ENCODE assay signal across 36 cellular contexts in genomic region chr11:40537734-40538133, GRCh38.
"Had no signal": no experiment of that assay in that cellular context is flagged by ENCODE, and none has a peak within 500 bp of the region (broad histone marks: within the 10 kb centered on the region; RNA-seq: fewer than 3 reads in every experiment).

No MANE protein-coding gene starts in this region.

- H3K4me1 Mint-ChIP-seq: activated CD4-positive, alpha-beta memory T cell treated with anti-CD3 and anti-CD28 coated beads, Interleukin-2, amount 10 ng/mL, durations not matched to agents 7 days and 5 days; activated CD4-positive, alpha-beta T cell treated with anti-CD3 and anti-CD28 coated beads for 36 hours; activated CD4-positive, alpha-beta T cell treated with anti-CD3 and anti-CD28 coated beads, Interleukin-2, amount 10 ng/mL, durations not matched to agents 7 days and 5 days; activated CD8-positive, alpha-beta memory T cell treated with anti-CD3 and anti-CD28 coated beads, Interleukin-2, amount 10 ng/mL, durations not matched to agents 7 days and 5 days; activated naive CD4-positive, alpha-beta T cell treated with anti-CD3 and anti-CD28 coated beads, Interleukin-2, amount 10 ng/mL, durations not matched to agents 7 days and 5 days; activated naive CD4-positive, alpha-beta T cell treated with anti-CD3 and anti-CD28 coated beads, Interleukin-2, amount 50 U/mL, for 24 hours; activated naive CD8-positive, alpha-beta T cell treated with anti-CD3 and anti-CD28 coated beads, Interleukin-2, amount 10 ng/mL, durations not matched to agents 7 days and 5 days; activated naive CD8-positive, alpha-beta T cell treated with anti-CD3 and anti-CD28 coated beads, Interleukin-2, amount 50 U/mL, for 24 hours; central memory CD8-positive, alpha-beta T cell; T-cell had no signal

- H3K27ac Mint-ChIP-seq: activated CD4-positive, alpha-beta memory T cell treated with anti-CD3 and anti-CD28 coated beads, Interleukin-2, amount 10 ng/mL, durations not matched to agents 7 days and 5 days; activated CD4-positive, alpha-beta T cell treated with anti-CD3 and anti-CD28 coated beads for 36 hours; activated CD4-positive, alpha-beta T cell treated with anti-CD3 and anti-CD28 coated beads, Interleukin-2, amount 10 ng/mL, durations not matched to agents 7 days and 5 days; activated CD8-positive, alpha-beta memory T cell treated with anti-CD3 and anti-CD28 coated beads, Interleukin-2, amount 10 ng/mL, durations not matched to agents 7 days and 5 days; activated CD8-positive, alpha-beta T cell treated with anti-CD3 and anti-CD28 coated beads, Interleukin-2, amount 10 ng/mL, durations not matched to agents 7 days and 5 days; activated naive CD4-positive, alpha-beta T cell treated with anti-CD3 and anti-CD28 coated beads, Interleukin-2, amount 10 ng/mL, durations not matched to agents 7 days and 5 days; activated naive CD4-positive, alpha-beta T cell treated with anti-CD3 and anti-CD28 coated beads, Interleukin-2, amount 50 U/mL, for 24 hours; activated naive CD8-positive, alpha-beta T cell; activated naive CD8-positive, alpha-beta T cell treated with anti-CD3 and anti-CD28 coated beads, Interleukin-2, amount 10 ng/mL, durations not matched to agents 7 days and 5 days; activated naive CD8-positive, alpha-beta T cell treated with anti-CD3 and anti-CD28 coated beads, Interleukin-2, amount 50 U/mL, for 24 hours; activated T-cell treated with anti-CD3 and anti-CD28 coated beads, Interleukin-2, amount 50 U/mL, for 24 hours; activated T-helper 2 cell treated with anti-CD3 and anti-CD28 coated beads, Interferon-gamma antibody, Interleukin-2, Interleukin-4, amounts not matched to agents 10 μg/mL and 5 μg/mL and 100 μg/mL, durations not matched to agents 14 hours and 24 hours and 36 hours; T-cell; T-helper 2 cell treated with Interferon-gamma antibody and Interleukin-4, amounts not matched to agents 5 μg/mL and 100 μg/mL, for 36 hours had no signal

- H3K36me3 Mint-ChIP-seq: activated CD8-positive, alpha-beta memory T cell treated with anti-CD3 and anti-CD28 coated beads, Interleukin-2, amount 10 ng/mL, durations not matched to agents 7 days and 5 days; activated naive CD4-positive, alpha-beta T cell treated with anti-CD3 and anti-CD28 coated beads, Interleukin-2, amount 10 ng/mL, durations not matched to agents 7 days and 5 days; activated naive CD4-positive, alpha-beta T cell treated with anti-CD3 and anti-CD28 coated beads, Interleukin-2, amount 50 U/mL, for 24 hours; activated naive CD8-positive, alpha-beta T cell; activated naive CD8-positive, alpha-beta T cell treated with anti-CD3 and anti-CD28 coated beads, Interleukin-2, amount 10 ng/mL, durations not matched to agents 7 days and 5 days; brain; T-cell had no signal

- H3K4me3 Mint-ChIP-seq: activated CD4-positive, alpha-beta memory T cell treated with anti-CD3 and anti-CD28 coated beads, Interleukin-2, amount 10 ng/mL, durations not matched to agents 7 days and 5 days; activated CD4-positive, alpha-beta T cell treated with anti-CD3 and anti-CD28 coated beads for 36 hours; activated CD4-positive, alpha-beta T cell treated with anti-CD3 and anti-CD28 coated beads, Interleukin-2, amount 10 ng/mL, durations not matched to agents 7 days and 5 days; activated CD8-positive, alpha-beta memory T cell treated with anti-CD3 and anti-CD28 coated beads, Interleukin-2, amount 10 ng/mL, durations not matched to agents 7 days and 5 days; activated CD8-positive, alpha-beta T cell treated with anti-CD3 and anti-CD28 coated beads, Interleukin-2, amount 10 ng/mL, durations not matched to agents 7 days and 5 days; activated naive CD4-positive, alpha-beta T cell treated with anti-CD3 and anti-CD28 coated beads, Interleukin-2, amount 10 ng/mL, durations not matched to agents 7 days and 5 days; activated naive CD4-positive, alpha-beta T cell treated with anti-CD3 and anti-CD28 coated beads, Interleukin-2, amount 50 U/mL, for 24 hours; activated naive CD8-positive, alpha-beta T cell; activated naive CD8-positive, alpha-beta T cell treated with anti-CD3 and anti-CD28 coated beads, Interleukin-2, amount 10 ng/mL, durations not matched to agents 7 days and 5 days; activated naive CD8-positive, alpha-beta T cell treated with anti-CD3 and anti-CD28 coated beads, Interleukin-2, amount 50 U/mL, for 24 hours; activated T-cell treated with anti-CD3 and anti-CD28 coated beads, Interleukin-2, amount 50 U/mL, for 24 hours; brain; central memory CD8-positive, alpha-beta T cell; T-cell; T-helper 2 cell treated with Interferon-gamma antibody and Interleukin-4, amounts not matched to agents 5 μg/mL and 100 μg/mL, for 36 hours had no signal

- H3K27me3 Mint-ChIP-seq: activated CD4-positive, alpha-beta memory T cell treated with anti-CD3 and anti-CD28 coated beads, Interleukin-2, amount 10 ng/mL, durations not matched to agents 7 days and 5 days; activated CD4-positive, alpha-beta T cell treated with anti-CD3 and anti-CD28 coated beads for 36 hours; activated CD4-positive, alpha-beta T cell treated with anti-CD3 and anti-CD28 coated beads, Interleukin-2, amount 10 ng/mL, durations not matched to agents 7 days and 5 days; activated CD8-positive, alpha-beta memory T cell treated with anti-CD3 and anti-CD28 coated beads, Interleukin-2, amount 10 ng/mL, durations not matched to agents 7 days and 5 days; activated naive CD4-positive, alpha-beta T cell treated with anti-CD3 and anti-CD28 coated beads, Interleukin-2, amount 10 ng/mL, durations not matched to agents 7 days and 5 days; activated naive CD4-positive, alpha-beta T cell treated with anti-CD3 and anti-CD28 coated beads, Interleukin-2, amount 50 U/mL, for 24 hours; activated naive CD8-positive, alpha-beta T cell; activated naive CD8-positive, alpha-beta T cell treated with anti-CD3 and anti-CD28 coated beads, Interleukin-2, amount 10 ng/mL, durations not matched to agents 7 days and 5 days; activated naive CD8-positive, alpha-beta T cell treated with anti-CD3 and anti-CD28 coated beads, Interleukin-2, amount 50 U/mL, for 24 hours; activated T-cell treated with anti-CD3 and anti-CD28 coated beads, Interleukin-2, amount 50 U/mL, for 24 hours; central memory CD8-positive, alpha-beta T cell; T-cell had no signal

- H3K36me3 ChIP-seq: ascending aorta, cardiac muscle cell had no signal

- H3K27me3 ChIP-seq: ascending aorta, cardiac muscle cell had no signal

- DNase-seq: activated CD4-positive, alpha-beta memory T cell treated with anti-CD3 and anti-CD28 coated beads, Interleukin-2, amount 10 ng/mL, durations not matched to agents 7 days and 5 days; activated CD4-positive, alpha-beta T cell treated with anti-CD3 and anti-CD28 coated beads for 1 hour; activated CD4-positive, alpha-beta T cell treated with anti-CD3 and anti-CD28 coated beads for 36 hours; activated CD4-positive, alpha-beta T cell treated with anti-CD3 and anti-CD28 coated beads for 48 hours; activated CD4-positive, alpha-beta T cell treated with anti-CD3 and anti-CD28 coated beads, Interleukin-2, amount 10 ng/mL, durations not matched to agents 7 days and 5 days; activated CD4-positive, alpha-beta T cell treated with anti-CD3 and anti-CD28 coated beads, Interleukin-2, amount 50 U/mL, for 48 hours; activated CD4-positive, CD25-positive, alpha-beta regulatory T cell; activated CD8-positive, alpha-beta memory T cell treated with anti-CD3 and anti-CD28 coated beads for 24 hours; activated CD8-positive, alpha-beta memory T cell treated with anti-CD3 and anti-CD28 coated beads, Interleukin-2, amount 10 ng/mL, durations not matched to agents 7 days and 5 days; activated CD8-positive, alpha-beta memory T cell treated with anti-CD3 and anti-CD28 coated beads, Interleukin-2, amount 50 U/mL, for 48 hours; activated CD8-positive, alpha-beta T cell treated with anti-CD3 and anti-CD28 coated beads, Interleukin-2, amount 10 ng/mL, durations not matched to agents 7 days and 5 days; activated effector memory CD4-positive, alpha-beta T cell treated with Interleukin-2 at 50 U/mL for 16 hours; activated gamma-delta T cell; activated naive CD4-positive, alpha-beta T cell treated with anti-CD3 and anti-CD28 coated beads, Interleukin-2, amount 10 ng/mL, durations not matched to agents 7 days and 5 days; activated naive CD4-positive, alpha-beta T cell treated with Interleukin-2 at 50 U/mL for 16 hours; activated naive CD8-positive, alpha-beta T cell treated with anti-CD3 and anti-CD28 coated beads, Interleukin-2, amount 10 ng/mL, durations not matched to agents 7 days and 5 days; activated naive CD8-positive, alpha-beta T cell treated with anti-CD3 and anti-CD28 coated beads, Interleukin-2, amount 50 U/mL, for 24 hours; activated T-cell treated with anti-CD3 and anti-CD28 coated beads, Interleukin-2, amount 50 U/mL, for 24 hours; activated T-cell treated with anti-CD3 and anti-CD28 coated beads, Interleukin-2, amount 50 U/mL, for 48 hours; amygdala; anterior cingulate cortex; caudate nucleus; cerebellar nuclear complex; T-cell; T-helper 2 cell; T-helper 9 cell had no signal

- H3K9me3 ChIP-seq: ascending aorta had no signal

- H3K27ac ChIP-seq: ascending aorta, cardiac muscle cell, VCaP had no signal

- ATAC-seq: activated CD4-positive, alpha-beta T cell treated with anti-CD3 and anti-CD28 coated beads for 36 hours; activated CD4-positive, CD25-positive, alpha-beta regulatory T cell treated with anti-CD3 and anti-CD28 coated beads, Interleukin-2, amount 50 U/mL, for 24 hours; activated CD8-positive, alpha-beta memory T cell treated with anti-CD3 and anti-CD28 coated beads, Interleukin-2, amount 10 ng/mL, durations not matched to agents 7 days and 5 days; activated CD8-positive, alpha-beta T cell treated with anti-CD3 and anti-CD28 coated beads, Interleukin-2, amount 10 ng/mL, durations not matched to agents 7 days and 5 days; activated naive CD8-positive, alpha-beta T cell treated with anti-CD3 and anti-CD28 coated beads, Interleukin-2, amount 50 U/mL, for 24 hours; T-cell had no signal

- H3K4me1 ChIP-seq: ascending aorta had no signal

- H3K4me3 ChIP-seq: ascending aorta, cardiac muscle cell had no signal
